9 cellular contexts compared by ENCODE assay signal in the genomic region with DNA sequence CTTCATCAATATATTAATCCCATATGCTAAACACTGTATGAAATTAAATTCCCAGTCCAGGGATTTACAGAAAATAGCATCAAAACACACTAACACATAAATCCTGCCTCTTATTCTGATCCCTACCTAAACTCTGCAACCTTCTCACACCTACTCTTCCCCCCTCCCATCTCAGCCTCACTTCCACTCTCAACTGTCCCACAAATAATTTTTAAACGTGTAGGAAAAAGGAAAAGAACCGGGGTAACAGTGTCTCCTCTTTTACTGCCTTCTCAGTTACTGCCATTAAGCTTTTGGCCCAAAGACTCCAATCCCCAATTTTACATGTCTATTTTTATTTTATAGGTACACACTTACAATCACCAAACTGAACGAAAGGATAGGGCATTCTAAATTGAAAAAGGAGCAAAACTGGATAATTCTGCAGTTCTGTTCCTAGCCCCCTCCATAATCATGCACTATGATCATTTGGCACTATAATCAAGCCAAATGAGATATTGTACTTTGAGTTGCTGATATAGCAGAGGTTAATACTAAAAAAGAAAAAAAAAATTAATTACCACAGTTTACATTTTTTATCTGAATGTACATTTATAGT. TPM values are rescaled to one million over a fixed set of nuclear protein-coding genes. Genes with fewer than 3 reads are reported as not detected.
DNase-seq lines count a peak whose midpoint lies in the region; TF ChIP-seq lines count a peak whose summit lies in the region.
"Had no signal": no experiment of that assay in that cellular context is flagged by ENCODE, and none has a peak within 500 bp of the region (broad histone marks: within the 10 kb centered on the region; RNA-seq: fewer than 3 reads in every experiment).

No MANE protein-coding gene starts in this region.

- H3K4me1 ChIP-seq in liver (ENCODE audit: control insufficient read depth in 4 of 4, insufficient read depth in 4 of 4, low read length in 3 of 4): peaks cover 0 to 29% (median 7%) of the 10 kb centered on the region in 4 donors
- peaks cover 0 to 55% (median 9%) of the 10 kb centered on the region in 4 donors for H3K4me1 ChIP-seq in tibial nerve

- H3K9ac ChIP-seq in liver (ENCODE audit: low read depth in 1 of 2, low read length in 2 of 2): peak overlapping the region; percentile 95 to 96

- TF ChIP-seq EP300 in tibial nerve (IDR thresholded peaks at IDR 0.05): no peak

- TF ChIP-seq RAD21 in liver (IDR thresholded peaks at IDR 0.05): peak in 1 of 2 donors; percentile 22

- H3K9me3 ChIP-seq in liver (ENCODE audit: control insufficient read depth in 4 of 4, low read length in 3 of 4) (no peaks in the 10 kb centered on the region), tibial nerve (no peaks in the 10 kb centered on the region)

- no peak for TF ChIP-seq CTCF in liver (IDR thresholded peaks at IDR 0.05; ENCODE audit: low read depth, low read length, missing input control)
- TF ChIP-seq CTCF in tibial nerve (IDR thresholded peaks at IDR 0.05): no peak
- TF ChIP-seq CTCF in lower leg skin (IDR thresholded peaks at IDR 0.05): no peak
- no peak for TF ChIP-seq CTCF in GM10248 (IDR thresholded peaks at IDR 0.05; ENCODE audit: control extremely low read depth, extremely low read depth, low read depth, missing control alignments)

- H3K4me3 Mint-ChIP-seq in activated naive CD4-positive, alpha-beta T cell treated with anti-CD3 and anti-CD28 coated beads, Interleukin-2, amount 10 ng/mL, durations not matched to agents 7 days and 5 days: peak overlapping the region; percentile 77
- H3K4me3 Mint-ChIP-seq in activated naive CD8-positive, alpha-beta T cell treated with anti-CD3 and anti-CD28 coated beads for 36 hours: peak overlapping the region; percentile 60

- intact Hi-C loops in lower leg skin (cut with DNase I; ENCODE audit: low total_unique reads): no loop called here

- peaks cover under 1% of the 10 kb centered on the region for H3K9me3 Mint-ChIP-seq in activated naive CD4-positive, alpha-beta T cell treated with anti-CD3 and anti-CD28 coated beads, Interleukin-2, amount 10 ng/mL, durations not matched to agents 7 days and 5 days
- H3K9me3 Mint-ChIP-seq in activated naive CD8-positive, alpha-beta T cell treated with anti-CD3 and anti-CD28 coated beads for 36 hours: no peaks in the 10 kb centered on the region

- POLR2A ChIA-PET in GM10248 (lab: Yijun Ruan, JAX): no interaction called here

- H3K4me3 ChIP-seq in liver (ENCODE audit: low read depth in 1 of 3, low read length in 3 of 3): peak overlapping the region; percentile 48 to 87 (median 60)
- peak overlapping the region in 2 of 4 donors; percentile 28 to 81 for H3K4me3 ChIP-seq in tibial nerve
- no peak overlapping the region for H3K4me3 ChIP-seq in lower leg skin (ENCODE audit: low read depth, poor library complexity, severe bottlenecking)

- CTCF ChIA-PET in activated naive CD4-positive, alpha-beta T cell treated with anti-CD3 and anti-CD28 coated beads, Interleukin-2, amount 10 ng/mL, durations not matched to agents 7 days and 5 days (lab: Charles Lee): interaction anchor here (1.5 kb wide), 1 partner anchor 183 kb away, joined by 3 read pairs; no protein-coding TSS in a partner anchor
- CTCF ChIA-PET in GM10248 (lab: Yijun Ruan, JAX): interaction anchor here (1.4 to 2.0 kb wide), 3 partner anchors 11 to 94 kb away, joined by 3 to 5 read pairs (median 4); no protein-coding TSS in a partner anchor

- WGBS in liver: 18% methylated on average over 3 of the region's 3 CpGs
- WGBS in tibial nerve, 2 donors: 38 to 39% methylated on average over 3 of the region's 3 CpGs
- WGBS in lower leg skin, 2 donors: 24 to 29% methylated on average over 3 of the region's 3 CpGs

- H3K4me1 Mint-ChIP-seq in activated naive CD4-positive, alpha-beta T cell treated with anti-CD3 and anti-CD28 coated beads, Interleukin-2, amount 10 ng/mL, durations not matched to agents 7 days and 5 days: peaks cover 54% of the 10 kb centered on the region
- H3K4me1 Mint-ChIP-seq in activated naive CD8-positive, alpha-beta T cell treated with anti-CD3 and anti-CD28 coated beads for 36 hours: peaks cover 21% of the 10 kb centered on the region

- H3K27ac ChIP-seq in liver (ENCODE audit: low read depth in 1 of 2, low read length in 2 of 2) (peak overlapping the region; percentile 98 to 99), tibial nerve (peak overlapping the region; percentile 38 to 100 (median 100))

- no peaks in the 10 kb centered on the region for H3K27me3 ChIP-seq in liver (ENCODE audit: control insufficient read depth in 4 of 4, insufficient read depth in 4 of 4, low read length in 3 of 4)
- no peaks in the 10 kb centered on the region for H3K27me3 ChIP-seq in tibial nerve

- no peaks in the 10 kb centered on the region for H3K27me3 Mint-ChIP-seq in activated naive CD4-positive, alpha-beta T cell treated with anti-CD3 and anti-CD28 coated beads, Interleukin-2, amount 10 ng/mL, durations not matched to agents 7 days and 5 days
- no peaks in the 10 kb centered on the region for H3K27me3 Mint-ChIP-seq in activated naive CD8-positive, alpha-beta T cell treated with anti-CD3 and anti-CD28 coated beads for 36 hours

- peaks cover 24% of the 10 kb centered on the region for H3K36me3 Mint-ChIP-seq in activated naive CD4-positive, alpha-beta T cell treated with anti-CD3 and anti-CD28 coated beads, Interleukin-2, amount 10 ng/mL, durations not matched to agents 7 days and 5 days
- peaks cover 24% of the 10 kb centered on the region for H3K36me3 Mint-ChIP-seq in activated naive CD8-positive, alpha-beta T cell treated with anti-CD3 and anti-CD28 coated beads for 36 hours

- DNase-seq in activated naive CD4-positive, alpha-beta T cell treated with anti-CD3 and anti-CD28 coated beads, Interleukin-2, amount 10 ng/mL, durations not matched to agents 7 days and 5 days: no peak
- DNase-seq in activated naive CD4-positive, alpha-beta T cell treated with Interleukin-2 at 50 U/mL for 16 hours: no peak
- no peak for DNase-seq in activated naive CD8-positive, alpha-beta T cell treated with anti-CD3 and anti-CD28 coated beads for 36 hours
- DNase-seq in tibial nerve (ENCODE audit: low spot score in 2 of 2) (no peak), lower leg skin (ENCODE audit: low spot score in 2 of 2) (no peak), SHP77 (lab: John Stamatoyannopoulos, UW) (no peak), GM10248 (ENCODE audit: extremely low spot score) (no peak)
- DNase-seq: NCI-H510A had no signal

- TF ChIP-seq POLR2A in tibial nerve (IDR thresholded peaks at IDR 0.05) (no peak), lower leg skin (IDR thresholded peaks at IDR 0.05) (no peak)

- peak overlapping the region; percentile 52 for H3K27ac Mint-ChIP-seq in activated naive CD4-positive, alpha-beta T cell treated with anti-CD3 and anti-CD28 coated beads, Interleukin-2, amount 10 ng/mL, durations not matched to agents 7 days and 5 days
- no peak overlapping the region for H3K27ac Mint-ChIP-seq in activated naive CD8-positive, alpha-beta T cell treated with anti-CD3 and anti-CD28 coated beads for 36 hours

- H3K36me3 ChIP-seq in liver (ENCODE audit: control insufficient read depth in 4 of 4, insufficient read depth in 3 of 4, low read depth in 1 of 4, low read length in 3 of 4): peaks cover 0 to 4% (median 2%) of the 10 kb centered on the region in 4 donors
- H3K36me3 ChIP-seq in tibial nerve: no peaks in the 10 kb centered on the region

TF ChIP-seq in liver, 16 proteins besides CTCF, POLR2A, EP300 and RAD21:
- no peak for TF ChIP-seq JUND (IDR thresholded peaks at IDR 0.05)
- TF ChIP-seq HNF4A (conservative IDR thresholded peaks at IDR 0.05): no peak
- peak; percentile 58 for TF ChIP-seq TAF1 (conservative IDR thresholded peaks at IDR 0.05)
- TF ChIP-seq, protein P1, sequence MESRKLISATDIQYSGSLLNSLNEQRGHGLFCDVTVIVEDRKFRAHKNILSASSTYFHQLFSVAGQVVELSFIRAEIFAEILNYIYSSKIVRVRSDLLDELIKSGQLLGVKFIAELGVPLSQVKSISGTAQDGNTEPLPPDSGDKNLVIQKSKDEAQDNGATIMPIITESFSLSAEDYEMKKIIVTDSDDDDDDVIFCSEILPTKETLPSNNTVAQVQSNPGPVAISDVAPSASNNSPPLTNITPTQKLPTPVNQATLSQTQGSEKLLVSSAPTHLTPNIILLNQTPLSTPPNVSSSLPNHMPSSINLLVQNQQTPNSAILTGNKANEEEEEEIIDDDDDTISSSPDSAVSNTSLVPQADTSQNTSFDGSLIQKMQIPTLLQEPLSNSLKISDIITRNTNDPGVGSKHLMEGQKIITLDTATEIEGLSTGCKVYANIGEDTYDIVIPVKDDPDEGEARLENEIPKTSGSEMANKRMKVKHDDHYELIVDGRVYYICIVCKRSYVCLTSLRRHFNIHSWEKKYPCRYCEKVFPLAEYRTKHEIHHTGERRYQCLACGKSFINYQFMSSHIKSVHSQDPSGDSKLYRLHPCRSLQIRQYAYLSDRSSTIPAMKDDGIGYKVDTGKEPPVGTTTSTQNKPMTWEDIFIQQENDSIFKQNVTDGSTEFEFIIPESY (IDR thresholded peaks at IDR 0.05): no peak
- TF ChIP-seq YY1 (IDR thresholded peaks at IDR 0.05): peak; percentile 45
- no peak for TF ChIP-seq NR2F2 (IDR thresholded peaks at IDR 0.05)
- peak in 1 of 2 donors; percentile 37 for TF ChIP-seq RXRA (IDR thresholded peaks at IDR 0.05)

RNA-seq across cellular contexts. Expression of a gene that starts 2.9 kb away (rescaled TPM):
- total RNA-seq in activated naive CD8-positive, alpha-beta T cell treated with anti-CD3 and anti-CD28 coated beads for 36 hours: 10 to 100 TPM; 21.6 to 24.4 TPM
- total RNA-seq in liver (10 to 100 TPM in 1 of 2 donors, 1 to 10 TPM in 1; 9.9 to 56.4 TPM), tibial nerve (10 to 100 TPM; 16.2 to 23.2 (median 19.1) TPM), lower leg skin (10 to 100 TPM; 15.3 to 29.0 (median 25.0) TPM)
- 10 to 100 TPM in 1 of 2 donors, 1 to 10 TPM in 1; 7.8 to 28.2 TPM for polyA plus RNA-seq in liver

RNA-seq across cellular contexts. Expression of a gene that starts 51.9 kb away (rescaled TPM):
- 10 to 100 TPM; 12.5 to 13.9 TPM for total RNA-seq in activated naive CD8-positive, alpha-beta T cell treated with anti-CD3 and anti-CD28 coated beads for 36 hours
- total RNA-seq in liver (10 to 100 TPM; 16.1 to 27.4 TPM), tibial nerve (10 to 100 TPM; 39.9 to 74.7 (median 52.9) TPM), lower leg skin (10 to 100 TPM; 36.1 to 47.0 (median 44.5) TPM)
- polyA plus RNA-seq in liver: 10 to 100 TPM; 14.6 to 21.8 TPM
